In the genomic region with DNA sequence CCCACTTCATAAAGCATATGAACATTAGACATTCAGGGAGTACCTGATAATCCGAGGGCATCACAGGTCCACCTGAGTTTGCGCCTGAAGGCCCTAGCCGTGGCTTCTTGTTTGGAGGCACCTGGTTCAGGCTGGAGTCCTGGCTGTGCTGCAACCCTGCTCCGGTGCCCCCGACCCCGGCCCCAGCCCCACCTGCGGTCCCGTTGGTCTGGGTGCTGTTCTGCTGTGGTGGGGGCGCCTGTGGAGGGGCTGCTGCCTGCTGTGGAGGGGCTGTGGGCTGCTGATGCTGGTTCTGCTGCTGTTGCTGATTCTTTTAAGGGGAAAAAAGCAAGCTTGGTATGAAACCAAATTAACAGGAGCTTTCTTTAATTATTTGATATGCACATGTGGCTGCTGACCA, we compare ENCODE assay signal across 24 cellular contexts.
"Had no signal": no experiment of that assay in that cellular context is flagged by ENCODE, and none has a peak within 500 bp of the region (broad histone marks: within the 10 kb centered on the region; RNA-seq: fewer than 3 reads in every experiment).

No MANE protein-coding gene starts in this region.

- DNase-seq: cortex of kidney; effector CD4-positive, alpha-beta T cell; hypothalamus; immature natural killer cell; islet precursor cell; mucosa of descending colon; naive B cell; stimulated activated CD4-positive, alpha-beta T cell treated with anti-CD3 and anti-CD28 coated beads, Interleukin-12 subunit alpha, Interleukin-12 subunit beta, amount 100 ng/mL, for 4 hours; stimulated activated CD4-positive, alpha-beta T cell treated with anti-CD3 and anti-CD28 coated beads, Interleukin-1b, Interleukin-23, amount 100 ng/mL, for 48 hours; stimulated activated CD4-positive, alpha-beta T cell treated with anti-CD3 and anti-CD28 coated beads, Interleukin-4, amount 100 ng/mL, for 1 hour; stimulated activated CD8-positive, alpha-beta memory T cell treated with anti-CD3 and anti-CD28 coated beads, Interleukin-4, amount 100 ng/mL, for 48 hours; stimulated activated naive CD8-positive, alpha-beta T cell treated with anti-CD3 and anti-CD28 coated beads, Interleukin-15, Interleukin-2, amounts not matched to agents 100 U/mL and 50 U/mL, for 24 hours; transverse colon; upper lobe of right lung; uterus had no signal

- H3K9me3 ChIP-seq: mucosa of descending colon, neutrophil, right atrium auricular region, transverse colon, upper lobe of right lung, uterus had no signal

- H3K36me3 ChIP-seq: right atrium auricular region, uterus had no signal

- FAIRE-seq: frontal cortex had no signal

- H3K4me3 ChIP-seq: lung, mucosa of descending colon, right atrium auricular region, smooth muscle cell, transverse colon, upper lobe of right lung, uterus had no signal

- H3K27me3 ChIP-seq: neutrophil, right atrium auricular region, transverse colon, upper lobe of right lung, uterus had no signal

- H3K27ac ChIP-seq: neutrophil, parathyroid adenoma, right atrium auricular region, transverse colon, upper lobe of right lung, uterus had no signal

- ATAC-seq: left lobe of liver; mucosa of descending colon; natural killer cell treated with Interleukin-12 subunit alpha and Interleukin-12 subunit beta and Interleukin-15 and Interleukin-18, amount 100 ng/mL, for 72 hours; sciatic nerve; stimulated activated naive CD8-positive, alpha-beta T cell treated with anti-CD3 and anti-CD28 coated beads, Interleukin-15, Interleukin-2, amounts not matched to agents 100 U/mL and 50 U/mL, for 24 hours; upper lobe of right lung had no signal

- H3K4me1 ChIP-seq: upper lobe of right lung, uterus had no signal
